In the genomic region with DNA sequence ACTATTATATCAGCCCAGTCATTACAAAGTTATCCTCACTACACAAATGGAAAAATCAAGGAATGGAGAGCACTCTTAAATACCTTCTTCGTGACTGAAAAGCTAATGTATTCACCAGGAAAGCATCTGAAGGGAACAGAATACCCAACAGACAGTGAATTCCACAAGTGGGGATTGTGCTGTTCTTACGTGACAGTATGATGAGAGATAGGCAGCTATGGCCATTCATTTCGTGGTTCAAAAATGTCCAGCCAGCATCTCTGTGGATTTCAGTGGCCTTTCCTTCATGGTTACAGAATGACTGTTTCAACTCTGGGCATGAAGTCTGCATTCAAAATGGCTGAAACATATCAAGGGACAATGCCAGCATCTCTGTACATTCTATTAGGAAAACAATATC, we compare ENCODE assay signal across 20 cellular contexts.
DNase-seq lines count a peak whose midpoint lies in the region; ATAC-seq and TF ChIP-seq lines count a peak whose summit lies in the region.
"Had no signal": no experiment of that assay in that cellular context is flagged by ENCODE, and none has a peak within 500 bp of the region (broad histone marks: within the 10 kb centered on the region; RNA-seq: fewer than 3 reads in every experiment).

No MANE protein-coding gene starts in this region.

- H2BK5ac ChIP-seq in IMR-90 (ENCODE audit: low read depth, low read length, poor library complexity, severe bottlenecking) (peak overlapping the region; percentile 61), neuronal stem cell (ENCODE audit: low read length) (no peak overlapping the region)

- H4K20me1 ChIP-seq in IMR-90 (ENCODE audit: insufficient read depth, low read length): no peaks in the 10 kb centered on the region
- H4K20me1 ChIP-seq: BLaER1 had no signal

- peak overlapping the region; percentile 42; the same call in 1 of the 2 replicates for H4K91ac ChIP-seq in IMR-90 (ENCODE audit: insufficient read depth, low read depth, low read length)
- no peak overlapping the region for H4K91ac ChIP-seq in neuronal stem cell (ENCODE audit: low read depth, low read length, poor library complexity)

- ATAC-seq in IMR-90 (ENCODE audit: low read depth): no peak
- ATAC-seq in GM21515 (IDR thresholded peaks at IDR 0.05; ENCODE audit: unreplicated experiment): no peak
- no peak for ATAC-seq in HG02970 (IDR thresholded peaks at IDR 0.05; ENCODE audit: low FRiP score, unreplicated experiment)
- ATAC-seq: A549; CD8-positive, alpha-beta T cell; GM23338; HCT116 had no signal

- H3K23ac ChIP-seq in IMR-90 (ENCODE audit: low read depth, low read length): no peak overlapping the region
- H3K23ac ChIP-seq in neuronal stem cell (ENCODE audit: low read depth, low read length, poor library complexity): no peak overlapping the region

- H4K8ac ChIP-seq in IMR-90 (ENCODE audit: low read depth in 2 of 2, low read length in 2 of 2) (peak overlapping the region in 1 of 2 experiments; percentile 31; a peak in 2 of 4 replicates), neuronal stem cell (ENCODE audit: low read depth, low read length) (no peak overlapping the region)

- no peak overlapping the region; the same call in 1 of the 2 replicates for H3K56ac ChIP-seq in IMR-90 (ENCODE audit: extremely low read depth, insufficient read depth, low read length)

- H2BK20ac ChIP-seq in IMR-90 (ENCODE audit: low read depth, low read length): peak overlapping the region; percentile 9; the same call in 1 of the 2 replicates

- peak overlapping the region; percentile 26; the same call in 1 of the 2 replicates for H2BK120ac ChIP-seq in IMR-90 (ENCODE audit: low read depth, low read length)
- H2BK120ac ChIP-seq in neuronal stem cell (ENCODE audit: low read depth, low read length): no peak overlapping the region

- no peaks in the 10 kb centered on the region for H3K79me1 ChIP-seq in IMR-90 (ENCODE audit: low read depth in 1 of 2, low read length in 2 of 2)
- H3K79me1 ChIP-seq in neuronal stem cell (ENCODE audit: low read depth, low read length): no peaks in the 10 kb centered on the region

- H4K5ac ChIP-seq in IMR-90 (ENCODE audit: low read depth, low read length): peak overlapping the region; percentile 13; the same call in 1 of the 2 replicates

- H2AK5ac ChIP-seq in IMR-90 (ENCODE audit: low read depth, low read length) (no peak overlapping the region), neuronal stem cell (ENCODE audit: low read depth, low read length) (no peak overlapping the region)

- peaks cover 12% of the 10 kb centered on the region for H3K9me1 ChIP-seq in IMR-90 (ENCODE audit: insufficient read depth, low read length)

- no TSS peak for BruUV-seq in IMR-90 (replicated peaks; lab: Mats Ljungman, UMichigan)

- POLR2A ChIA-PET in AG04449 (lab: Yijun Ruan, JAX) (no interaction called here), IMR-90 (lab: Charles Lee; ENCODE audit: unreplicated experiment) (no interaction called here)

- no peak overlapping the region for H2AFZ ChIP-seq in IMR-90 (replicated peaks; ENCODE audit: low read length, poor library complexity)
- H2AFZ ChIP-seq in neuronal stem cell (ENCODE audit: low read length): no peak overlapping the region
- H2AFZ ChIP-seq: GM23338 had no signal

- H3K36me3 ChIP-seq in IMR-90 (ENCODE audit: control insufficient read depth, insufficient read depth, low read length) (no peaks in the 10 kb centered on the region), neuronal stem cell (replicated peaks in 1 of 2; ENCODE audit: control insufficient read depth in 2 of 2, insufficient read depth in 2 of 2, low read length in 2 of 2) (no peaks in the 10 kb centered on the region)
- H3K36me3 ChIP-seq: BLaER1 had no signal

- no peak for TF ChIP-seq RAD21 in IMR-90 (IDR thresholded peaks at IDR 0.05; ENCODE audit: low read length)

- H3K14ac ChIP-seq in IMR-90 (replicated peaks; ENCODE audit: low read depth, low read length) (peak overlapping the region; percentile 14; the same call in 1 of the 2 replicates), neuronal stem cell (ENCODE audit: low read length) (no peak overlapping the region)

- H3K27ac ChIP-seq in IMR-90 (ENCODE audit: insufficient read depth, low read length) (no peak overlapping the region), neuronal stem cell (replicated peaks; ENCODE audit: low read length) (no peak overlapping the region)
- H3K27ac ChIP-seq: A549, BLaER1, C4-2B had no signal

- H2BK12ac ChIP-seq in neuronal stem cell (ENCODE audit: low read length): no peak overlapping the region

- H3K4me3 ChIP-seq in AG04449 (ENCODE audit: low read depth, low read length): no peak overlapping the region
- H3K4me3 ChIP-seq in IMR-90 (ENCODE audit: insufficient read depth, low read depth, low read length): no peak overlapping the region
- no peak overlapping the region for H3K4me3 ChIP-seq in neuronal stem cell (ENCODE audit: low read length in 2 of 2)
- H3K4me3 ChIP-seq: A549, BLaER1, GM23338 had no signal

- CTCF ChIA-PET in AG04449 (lab: Yijun Ruan, JAX) (interaction anchor here (0.8 to 3.0 kb wide), 7 partner anchors 9 to 192 kb away, joined by 3 to 15 read pairs (median 3); no protein-coding TSS in a partner anchor), IMR-90 (lab: Yijun Ruan, JAX) (interaction anchor here (0.5 to 0.8 kb wide), 2 partner anchors 9 to 66 kb away, joined by 3 to 5 read pairs; no protein-coding TSS in a partner anchor)

- H3K9me3 ChIP-seq in IMR-90 (ENCODE audit: control insufficient read depth, insufficient read depth, low read length): no peaks in the 10 kb centered on the region
- H3K9me3 ChIP-seq in neuronal stem cell (replicated peaks in 1 of 2; ENCODE audit: control insufficient read depth in 2 of 2, insufficient read depth in 1 of 2, low read depth in 1 of 2, low read length in 2 of 2): no peaks in the 10 kb centered on the region
- H3K9me3 ChIP-seq: A549, Caco-2 had no signal

- H3K4me1 ChIP-seq in IMR-90 (ENCODE audit: control insufficient read depth, insufficient read depth, low read length) (peaks cover 12% of the 10 kb centered on the region), neuronal stem cell (ENCODE audit: control insufficient read depth in 2 of 2, insufficient read depth in 1 of 2, low read depth in 1 of 2, low read length in 2 of 2) (peaks cover 0 to 2% of the 10 kb centered on the region in 2 donors)
- H3K4me1 ChIP-seq: A549, BLaER1, Caco-2 had no signal

- WGBS in IMR-90 (ENCODE audit: extremely low coverage in 2 of 2, insufficient read length in 1 of 2), 2 experiments: no CpG with 5 or more reads among the region's 3 CpGs
- no CpG with 5 or more reads among the region's 3 CpGs for WGBS in neuronal stem cell (ENCODE audit: extremely low coverage in 2 of 2, insufficient read length in 2 of 2, insufficient replicate concordance in 1 of 2), 2 donors

- H3K18ac ChIP-seq in IMR-90 (ENCODE audit: low read depth, low read length) (peak overlapping the region; percentile 77; the same call in 1 of the 2 replicates), neuronal stem cell (ENCODE audit: low read length) (no peak overlapping the region)

- intact Hi-C loops in IMR-90 (cut with micrococcal nuclease): no loop called here

- 0 out of 2 replicates have a peak overlapping the region, but pooled peaks have one; percentile 17 for H3K4ac ChIP-seq in IMR-90 (ENCODE audit: low read depth, low read length)
- H3K4ac ChIP-seq in neuronal stem cell (ENCODE audit: low read length): no peak overlapping the region

- dilution Hi-C loops in IMR-90 (cut with HindIII; ENCODE audit: low sequenced_read_pairs, unreplicated experiment): no loop called here

- TF ChIP-seq POLR2A in IMR-90 (IDR thresholded peaks at IDR 0.05; ENCODE audit: low read depth, low read length): no peak

- H2BK15ac ChIP-seq in IMR-90 (ENCODE audit: low read depth, low read length): peak overlapping the region; percentile 43; the same call in 1 of the 3 replicates
- H2BK15ac ChIP-seq in neuronal stem cell (ENCODE audit: low read length): no peak overlapping the region

- in situ Hi-C loops in IMR-90 (cut with MboI; ENCODE audit: low sequenced_read_pairs): no loop called here

- H3K4me2 ChIP-seq in IMR-90 (ENCODE audit: low read depth, low read length) (no peak overlapping the region), neuronal stem cell (ENCODE audit: insufficient read depth, low read length, poor library complexity, severe bottlenecking) (no peak overlapping the region)
- H3K4me2 ChIP-seq: A549, BLaER1, GM23338 had no signal

- DNase-seq in AG04449 (ENCODE audit: low read depth, low spot score): peak; percentile 47
- peak; percentile 96 for DNase-seq in EH (ENCODE audit: low read depth)
- DNase-seq in IMR-90: peak; percentile 20
- DNase-seq in neuronal stem cell (ENCODE audit: low spot score): no peak
- no peak for DNase-seq in DMS 273 treated with DMSO at 0.1 percent for 48 hours (lab: John Stamatoyannopoulos, UW)
- no peak for DNase-seq in stimulated activated CD4-positive, alpha-beta T cell treated with anti-CD3 and anti-CD28 coated beads, Interleukin-4, amount 100 ng/mL, for 1 hour
- DNase-seq: 8988T; ACHN; Caco-2; CD4-positive, CD25-positive, alpha-beta regulatory T cell; CD8-positive, alpha-beta T cell; DMS79; H9 had no signal

- TF ChIP-seq CTCF in AG04449 (IDR thresholded peaks at IDR 0.05; ENCODE audit: insufficient read depth, low read length, missing control alignments) (no peak), IMR-90 (conservative IDR thresholded peaks at IDR 0.05; ENCODE audit: low read depth, low read length) (no peak)

- no peak overlapping the region for H3K9ac ChIP-seq in IMR-90 (ENCODE audit: low read depth, low read length)
- peak overlapping the region; percentile 39 for H3K9ac ChIP-seq in neuronal stem cell (ENCODE audit: low read depth, low read length, poor library complexity)
- H3K9ac ChIP-seq: BLaER1 had no signal

- H2AK9ac ChIP-seq in IMR-90 (replicated peaks; ENCODE audit: low read depth, low read length, poor library complexity): no peak overlapping the region

- H3K27me3 ChIP-seq in IMR-90 (ENCODE audit: control insufficient read depth, insufficient read depth, low read length) (no peaks in the 10 kb centered on the region), neuronal stem cell (ENCODE audit: control insufficient read depth in 3 of 3, insufficient read depth in 3 of 3, low read depth in 1 of 3, low read length in 3 of 3) (no peaks in the 10 kb centered on the region)
- H3K27me3 ChIP-seq: BLaER1 had no signal

TF ChIP-seq in IMR-90, 13 proteins besides CTCF, POLR2A, EP300 and RAD21 (continues in another document):
- TF ChIP-seq SMC3 (IDR thresholded peaks at IDR 0.05; ENCODE audit: low read depth, low read length): no peak
- no peak for TF ChIP-seq MXI1 (IDR thresholded peaks at IDR 0.05; ENCODE audit: borderline replicate concordance, low read depth, low read length)
- TF ChIP-seq, protein P1, sequence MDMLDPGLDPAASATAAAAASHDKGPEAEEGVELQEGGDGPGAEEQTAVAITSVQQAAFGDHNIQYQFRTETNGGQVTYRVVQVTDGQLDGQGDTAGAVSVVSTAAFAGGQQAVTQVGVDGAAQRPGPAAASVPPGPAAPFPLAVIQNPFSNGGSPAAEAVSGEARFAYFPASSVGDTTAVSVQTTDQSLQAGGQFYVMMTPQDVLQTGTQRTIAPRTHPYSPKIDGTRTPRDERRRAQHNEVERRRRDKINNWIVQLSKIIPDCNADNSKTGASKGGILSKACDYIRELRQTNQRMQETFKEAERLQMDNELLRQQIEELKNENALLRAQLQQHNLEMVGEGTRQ (IDR thresholded peaks at IDR 0.05; ENCODE audit: low read depth, low read length): no peak
- TF ChIP-seq NFE2L2 (IDR thresholded peaks at IDR 0.05; ENCODE audit: low read depth, low read length): no peak
- no peak for TF ChIP-seq CEBPB (IDR thresholded peaks at IDR 0.05; ENCODE audit: low read depth, low read length)

Comparison
In these comparisons a context has a peak if more than half of its experiments do, and no peak if none do; other contexts are left out.
1. DNase-seq: peak in AG04449 (single experiment), EH (single experiment) and IMR-90 (single experiment); none in neuronal stem cell (single experiment), DMS 273 treated with DMSO at 0.1 percent for 48 hours (single experiment) and stimulated activated CD4-positive, alpha-beta T cell treated with anti-CD3 and anti-CD28 coated beads, Interleukin-4, amount 100 ng/mL, for 1 hour (single experiment).